ENCODE assay signal across 25 cellular contexts in the genomic region with DNA sequence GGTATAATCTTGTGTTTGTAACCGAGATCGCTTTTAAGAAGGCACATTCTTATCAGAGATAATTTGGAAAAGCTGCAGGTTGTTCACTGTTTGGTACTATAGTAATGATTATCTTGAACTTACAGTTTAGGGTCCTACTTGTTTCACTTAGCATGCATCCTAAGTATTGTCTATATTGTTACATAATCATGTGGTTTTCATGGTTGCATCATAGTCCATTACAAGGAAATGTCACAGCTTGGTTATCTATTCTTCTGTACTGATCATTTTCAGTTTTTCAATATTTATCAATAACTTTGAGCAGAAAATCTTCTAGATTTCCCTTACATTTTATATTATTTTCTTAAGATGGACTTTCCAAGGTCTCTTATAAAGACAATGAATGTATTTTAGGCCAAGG.
"Had no signal": no experiment of that assay in that cellular context is flagged by ENCODE, and none has a peak within 500 bp of the region (broad histone marks: within the 10 kb centered on the region; RNA-seq: fewer than 3 reads in every experiment).

No MANE protein-coding gene starts in this region.

- H3K9ac ChIP-seq: neural progenitor cell, parathyroid adenoma had no signal

- H3K36me3 ChIP-seq: esophagus muscularis mucosa, heart right ventricle, left lung, lower lobe of right lung, neural progenitor cell, right atrium auricular region, spleen, suprapubic skin, tibial nerve had no signal

- H3K4me1 ChIP-seq: esophagus muscularis mucosa, heart right ventricle, left lung, lower lobe of right lung, parathyroid adenoma, psoas muscle, right atrium auricular region, spleen, suprapubic skin, tibial nerve had no signal

- H3K27me3 ChIP-seq: esophagus muscularis mucosa, heart right ventricle, left lung, neural progenitor cell, right atrium auricular region, spleen, suprapubic skin, tibial nerve had no signal

- H3K4me3 ChIP-seq: esophagus muscularis mucosa, heart right ventricle, left lung, lower lobe of right lung, neural progenitor cell, psoas muscle, right atrium auricular region, spleen, suprapubic skin, tibial nerve had no signal

- H3K4me2 ChIP-seq: neural progenitor cell had no signal

- H3K27ac ChIP-seq: esophagus muscularis mucosa, heart right ventricle, left lung, lower lobe of right lung, neural progenitor cell, parathyroid adenoma, psoas muscle, right atrium auricular region, spleen, suprapubic skin, tibial nerve had no signal

- ATAC-seq: activated CD4-positive, alpha-beta T cell treated with anti-CD3 and anti-CD28 coated beads for 36 hours; activated CD8-positive, alpha-beta memory T cell treated with anti-CD3 and anti-CD28 coated beads, Interleukin-2, amount 10 ng/mL, durations not matched to agents 7 days and 5 days; activated CD8-positive, alpha-beta T cell treated with anti-CD3 and anti-CD28 coated beads, Interleukin-2, amount 10 ng/mL, durations not matched to agents 7 days and 5 days; activated naive CD8-positive, alpha-beta T cell treated with anti-CD3 and anti-CD28 coated beads, Interleukin-2, amount 50 U/mL, for 24 hours; heart right ventricle; left lung; lower lobe of right lung; psoas muscle had no signal

- H3K9me3 ChIP-seq: esophagus muscularis mucosa, heart right ventricle, left lung, lower lobe of right lung, psoas muscle, right atrium auricular region, spleen, suprapubic skin, tibial nerve had no signal

- H3K79me2 ChIP-seq: parathyroid adenoma had no signal

- DNase-seq: activated CD4-positive, alpha-beta T cell treated with anti-CD3 and anti-CD28 coated beads for 36 hours; activated CD4-positive, CD25-positive, alpha-beta regulatory T cell; activated CD8-positive, alpha-beta memory T cell treated with anti-CD3 and anti-CD28 coated beads, Interleukin-2, amount 10 ng/mL, durations not matched to agents 7 days and 5 days; activated CD8-positive, alpha-beta T cell treated with anti-CD3 and anti-CD28 coated beads, Interleukin-2, amount 10 ng/mL, durations not matched to agents 7 days and 5 days; activated naive CD8-positive, alpha-beta T cell treated with anti-CD3 and anti-CD28 coated beads, Interleukin-2, amount 50 U/mL, for 24 hours; activated T-cell treated with anti-CD3 and anti-CD28 coated beads, Interleukin-2, amount 50 U/mL, for 48 hours; amygdala; dermis blood vessel endothelial cell; effector CD4-positive, alpha-beta T cell; foreskin melanocyte; heart right ventricle; left lung; lower lobe of right lung; mesendoderm; natural killer cell; occipital lobe; psoas muscle; spleen; stimulated activated naive CD4-positive, alpha-beta T cell had no signal

- H2AFZ ChIP-seq: neural progenitor cell, parathyroid adenoma had no signal
